Comparison of ENCODE assay signal across 1 cellular context in genomic region chr16:83807710-83808572, GRCh38.
TF ChIP-seq lines count a peak whose summit lies in the region.

Gene HSBP1 (plus strand): TSS chr16:83807978. CDS start chr16:83808077, 99 bp downstream.

TF ChIP-seq in HEK293, 187 proteins besides CTCF, POLR2A, EP300 and RAD21 (continued from another document and continues in another):
- no peak for TF ChIP-seq ZNF404 (tag by site-specific recombination; IDR thresholded peaks at IDR 0.05)
- no peak for TF ChIP-seq ZNF140 (tag by site-specific recombination; IDR thresholded peaks at IDR 0.05)
- TF ChIP-seq ZNF571 (tag by site-specific recombination; IDR thresholded peaks at IDR 0.05), result no peak
- no peak for TF ChIP-seq ZNF626 (tag by site-specific recombination; IDR thresholded peaks at IDR 0.05)
- no peak for TF ChIP-seq ZNF548 (tag by site-specific recombination; IDR thresholded peaks at IDR 0.05)
- no peak for TF ChIP-seq ZNF23 (tag by site-specific recombination; IDR thresholded peaks at IDR 0.05; ENCODE audit: borderline replicate concordance)
- no peak for TF ChIP-seq IKZF3 (tag by site-specific recombination; IDR thresholded peaks at IDR 0.05)
- TF ChIP-seq ZNF426 (tag by site-specific recombination; IDR thresholded peaks at IDR 0.05), result no peak
- no peak for TF ChIP-seq ZNF169 (tag by site-specific recombination; IDR thresholded peaks at IDR 0.05)
- TF ChIP-seq KLF7 (tag by site-specific recombination; IDR thresholded peaks at IDR 0.05; ENCODE audit: borderline replicate concordance), result no peak
- TF ChIP-seq, protein P1, sequence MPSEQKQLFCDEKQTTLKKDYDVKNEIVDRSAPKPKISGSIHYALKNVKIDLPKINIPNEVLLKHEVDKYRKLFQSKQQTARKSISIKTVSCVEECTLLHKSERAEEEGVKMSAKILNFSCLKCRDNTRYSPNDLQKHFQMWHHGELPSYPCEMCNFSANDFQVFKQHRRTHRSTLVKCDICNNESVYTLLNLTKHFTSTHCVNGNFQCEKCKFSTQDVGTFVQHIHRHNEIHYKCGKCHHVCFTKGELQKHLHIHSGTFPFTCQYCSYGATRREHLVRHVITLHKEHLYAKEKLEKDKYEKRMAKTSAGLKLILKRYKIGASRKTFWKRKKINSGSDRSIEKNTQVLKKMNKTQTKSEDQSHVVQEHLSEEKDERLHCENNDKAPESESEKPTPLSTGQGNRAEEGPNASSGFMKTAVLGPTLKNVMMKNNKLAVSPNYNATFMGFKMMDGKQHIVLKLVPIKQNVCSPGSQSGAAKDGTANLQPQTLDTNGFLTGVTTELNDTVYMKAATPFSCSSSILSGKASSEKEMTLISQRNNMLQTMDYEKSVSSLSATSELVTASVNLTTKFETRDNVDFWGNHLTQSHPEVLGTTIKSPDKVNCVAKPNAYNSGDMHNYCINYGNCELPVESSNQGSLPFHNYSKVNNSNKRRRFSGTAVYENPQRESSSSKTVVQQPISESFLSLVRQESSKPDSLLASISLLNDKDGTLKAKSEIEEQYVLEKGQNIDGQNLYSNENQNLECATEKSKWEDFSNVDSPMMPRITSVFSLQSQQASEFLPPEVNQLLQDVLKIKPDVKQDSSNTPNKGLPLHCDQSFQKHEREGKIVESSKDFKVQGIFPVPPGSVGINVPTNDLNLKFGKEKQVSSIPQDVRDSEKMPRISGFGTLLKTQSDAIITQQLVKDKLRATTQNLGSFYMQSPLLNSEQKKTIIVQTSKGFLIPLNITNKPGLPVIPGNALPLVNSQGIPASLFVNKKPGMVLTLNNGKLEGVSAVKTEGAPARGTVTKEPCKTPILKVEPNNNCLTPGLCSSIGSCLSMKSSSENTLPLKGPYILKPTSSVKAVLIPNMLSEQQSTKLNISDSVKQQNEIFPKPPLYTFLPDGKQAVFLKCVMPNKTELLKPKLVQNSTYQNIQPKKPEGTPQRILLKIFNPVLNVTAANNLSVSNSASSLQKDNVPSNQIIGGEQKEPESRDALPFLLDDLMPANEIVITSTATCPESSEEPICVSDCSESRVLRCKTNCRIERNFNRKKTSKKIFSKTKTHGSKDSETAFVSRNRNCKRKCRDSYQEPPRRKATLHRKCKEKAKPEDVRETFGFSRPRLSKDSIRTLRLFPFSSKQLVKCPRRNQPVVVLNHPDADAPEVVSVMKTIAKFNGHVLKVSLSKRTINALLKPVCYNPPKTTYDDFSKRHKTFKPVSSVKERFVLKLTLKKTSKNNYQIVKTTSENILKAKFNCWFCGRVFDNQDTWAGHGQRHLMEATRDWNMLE (tag by site-specific recombination; conservative IDR thresholded peaks at IDR 0.05; ENCODE audit: low read depth), result peak; percentile 70
- TF ChIP-seq OSR2 (tag by site-specific recombination; IDR thresholded peaks at IDR 0.05), result no peak
- TF ChIP-seq KLF16 (tag by site-specific recombination; IDR thresholded peaks at IDR 0.05), result 0 out of 2 replicates have a peak, but pooled peaks have one; percentile 62
- no peak for TF ChIP-seq TSHZ1 (tag by site-specific recombination; IDR thresholded peaks at IDR 0.05; ENCODE audit: borderline replicate concordance)
- no peak for TF ChIP-seq TRIM28 (IDR thresholded peaks at IDR 0.05; ENCODE audit: borderline replicate concordance, low read length)
- TF ChIP-seq, protein P2, sequence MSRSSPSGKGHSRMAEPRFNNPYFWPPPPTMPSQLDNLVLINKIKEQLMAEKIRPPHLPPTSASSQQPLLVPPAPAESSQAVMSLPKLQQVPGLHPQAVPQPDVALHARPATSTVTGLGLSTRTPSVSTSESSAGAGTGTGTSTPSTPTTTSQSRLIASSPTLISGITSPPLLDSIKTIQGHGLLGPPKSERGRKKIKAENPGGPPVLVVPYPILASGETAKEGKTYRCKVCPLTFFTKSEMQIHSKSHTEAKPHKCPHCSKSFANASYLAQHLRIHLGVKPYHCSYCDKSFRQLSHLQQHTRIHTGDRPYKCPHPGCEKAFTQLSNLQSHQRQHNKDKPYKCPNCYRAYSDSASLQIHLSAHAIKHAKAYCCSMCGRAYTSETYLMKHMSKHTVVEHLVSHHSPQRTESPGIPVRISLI (tag by site-specific recombination; IDR thresholded peaks at IDR 0.05), result no peak
- 0 out of 2 replicates have a peak, but pooled peaks have one; percentile 35 for TF ChIP-seq EGR2 (tag by site-specific recombination; IDR thresholded peaks at IDR 0.05; ENCODE audit: low read depth)
- TF ChIP-seq BCL11A (tag by site-specific recombination; IDR thresholded peaks at IDR 0.05; ENCODE audit: low read depth), result no peak
- TF ChIP-seq ZNF692 (tag by site-specific recombination; IDR thresholded peaks at IDR 0.05), result 0 out of 2 replicates have a peak, but pooled peaks have one; percentile 39
- no peak for TF ChIP-seq ZNF600 (tag by site-specific recombination; IDR thresholded peaks at IDR 0.05)
- TF ChIP-seq SP3 (tag by site-specific recombination; IDR thresholded peaks at IDR 0.05), result peak; percentile 78
- no peak for TF ChIP-seq ZNF664 (tag by site-specific recombination; IDR thresholded peaks at IDR 0.05)
- no peak for TF ChIP-seq ZFP3 (tag by site-specific recombination; IDR thresholded peaks at IDR 0.05; ENCODE audit: low read depth)
- TF ChIP-seq ZFP37 (tag by site-specific recombination; IDR thresholded peaks at IDR 0.05), result no peak
- peak; percentile 94 for TF ChIP-seq ZNF76 (tag by site-specific recombination; IDR thresholded peaks at IDR 0.05; ENCODE audit: borderline replicate concordance, low read depth)
- TF ChIP-seq ZNF510 (tag by site-specific recombination; IDR thresholded peaks at IDR 0.05; ENCODE audit: insufficient replicate concordance), result no peak
- no peak for TF ChIP-seq ZNF157 (tag by site-specific recombination; IDR thresholded peaks at IDR 0.05)
- TF ChIP-seq ZNF837 (tag by site-specific recombination; IDR thresholded peaks at IDR 0.05), result no peak
- TF ChIP-seq ZNF112 (tag by site-specific recombination; IDR thresholded peaks at IDR 0.05), result no peak
- no peak for TF ChIP-seq ZNF488 (tag by site-specific recombination; IDR thresholded peaks at IDR 0.05)
- TF ChIP-seq ZNF121 (tag by site-specific recombination; IDR thresholded peaks at IDR 0.05), result no peak
- TF ChIP-seq ZNF843 (tag by site-specific recombination; IDR thresholded peaks at IDR 0.05), result no peak
- no peak for TF ChIP-seq ZNF555 (tag by site-specific recombination; conservative IDR thresholded peaks at IDR 0.05)
- TF ChIP-seq ZNF654 (tag by site-specific recombination; IDR thresholded peaks at IDR 0.05; ENCODE audit: low read depth), result no peak
- TF ChIP-seq ZNF239 (tag by site-specific recombination; IDR thresholded peaks at IDR 0.05), result no peak
- no peak for TF ChIP-seq FEZF1 (tag by site-specific recombination; IDR thresholded peaks at IDR 0.05)
- peak; percentile 46 for TF ChIP-seq ZFHX2 (tag by site-specific recombination; conservative IDR thresholded peaks at IDR 0.05)
- TF ChIP-seq, protein P3, sequence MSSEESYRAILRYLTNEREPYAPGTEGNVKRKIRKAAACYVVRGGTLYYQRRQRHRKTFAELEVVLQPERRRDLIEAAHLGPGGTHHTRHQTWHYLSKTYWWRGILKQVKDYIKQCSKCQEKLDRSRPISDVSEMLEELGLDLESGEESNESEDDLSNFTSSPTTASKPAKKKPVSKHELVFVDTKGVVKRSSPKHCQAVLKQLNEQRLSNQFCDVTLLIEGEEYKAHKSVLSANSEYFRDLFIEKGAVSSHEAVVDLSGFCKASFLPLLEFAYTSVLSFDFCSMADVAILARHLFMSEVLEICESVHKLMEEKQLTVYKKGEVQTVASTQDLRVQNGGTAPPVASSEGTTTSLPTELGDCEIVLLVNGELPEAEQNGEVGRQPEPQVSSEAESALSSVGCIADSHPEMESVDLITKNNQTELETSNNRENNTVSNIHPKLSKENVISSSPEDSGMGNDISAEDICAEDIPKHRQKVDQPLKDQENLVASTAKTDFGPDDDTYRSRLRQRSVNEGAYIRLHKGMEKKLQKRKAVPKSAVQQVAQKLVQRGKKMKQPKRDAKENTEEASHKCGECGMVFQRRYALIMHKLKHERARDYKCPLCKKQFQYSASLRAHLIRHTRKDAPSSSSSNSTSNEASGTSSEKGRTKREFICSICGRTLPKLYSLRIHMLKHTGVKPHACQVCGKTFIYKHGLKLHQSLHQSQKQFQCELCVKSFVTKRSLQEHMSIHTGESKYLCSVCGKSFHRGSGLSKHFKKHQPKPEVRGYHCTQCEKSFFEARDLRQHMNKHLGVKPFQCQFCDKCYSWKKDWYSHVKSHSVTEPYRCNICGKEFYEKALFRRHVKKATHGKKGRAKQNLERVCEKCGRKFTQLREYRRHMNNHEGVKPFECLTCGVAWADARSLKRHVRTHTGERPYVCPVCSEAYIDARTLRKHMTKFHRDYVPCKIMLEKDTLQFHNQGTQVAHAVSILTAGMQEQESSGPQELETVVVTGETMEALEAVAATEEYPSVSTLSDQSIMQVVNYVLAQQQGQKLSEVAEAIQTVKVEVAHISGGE (tag by site-specific recombination; conservative IDR thresholded peaks at IDR 0.05; ENCODE audit: low read depth), result peak; percentile 69; the same call in 1 of the 2 replicates
- TF ChIP-seq, protein P4, sequence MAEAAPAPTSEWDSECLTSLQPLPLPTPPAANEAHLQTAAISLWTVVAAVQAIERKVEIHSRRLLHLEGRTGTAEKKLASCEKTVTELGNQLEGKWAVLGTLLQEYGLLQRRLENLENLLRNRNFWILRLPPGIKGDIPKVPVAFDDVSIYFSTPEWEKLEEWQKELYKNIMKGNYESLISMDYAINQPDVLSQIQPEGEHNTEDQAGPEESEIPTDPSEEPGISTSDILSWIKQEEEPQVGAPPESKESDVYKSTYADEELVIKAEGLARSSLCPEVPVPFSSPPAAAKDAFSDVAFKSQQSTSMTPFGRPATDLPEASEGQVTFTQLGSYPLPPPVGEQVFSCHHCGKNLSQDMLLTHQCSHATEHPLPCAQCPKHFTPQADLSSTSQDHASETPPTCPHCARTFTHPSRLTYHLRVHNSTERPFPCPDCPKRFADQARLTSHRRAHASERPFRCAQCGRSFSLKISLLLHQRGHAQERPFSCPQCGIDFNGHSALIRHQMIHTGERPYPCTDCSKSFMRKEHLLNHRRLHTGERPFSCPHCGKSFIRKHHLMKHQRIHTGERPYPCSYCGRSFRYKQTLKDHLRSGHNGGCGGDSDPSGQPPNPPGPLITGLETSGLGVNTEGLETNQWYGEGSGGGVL (tag by site-specific recombination; IDR thresholded peaks at IDR 0.05), result no peak
- TF ChIP-seq PATZ1 (tag by site-specific recombination; IDR thresholded peaks at IDR 0.05), result peak; percentile 40
- TF ChIP-seq ZNF621 (tag by site-specific recombination; IDR thresholded peaks at IDR 0.05), result no peak
- TF ChIP-seq ZNF670 (tag by site-specific recombination; IDR thresholded peaks at IDR 0.05; ENCODE audit: low read depth), result no peak
- TF ChIP-seq BCL11B (tag by site-specific recombination; IDR thresholded peaks at IDR 0.05; ENCODE audit: low read depth), result no peak
- TF ChIP-seq OVOL3 (tag by site-specific recombination; IDR thresholded peaks at IDR 0.05), result no peak
- TF ChIP-seq PRDM1 (tag by site-specific recombination; IDR thresholded peaks at IDR 0.05), result no peak
